24 cellular contexts compared by ENCODE assay signal in the genomic region with DNA sequence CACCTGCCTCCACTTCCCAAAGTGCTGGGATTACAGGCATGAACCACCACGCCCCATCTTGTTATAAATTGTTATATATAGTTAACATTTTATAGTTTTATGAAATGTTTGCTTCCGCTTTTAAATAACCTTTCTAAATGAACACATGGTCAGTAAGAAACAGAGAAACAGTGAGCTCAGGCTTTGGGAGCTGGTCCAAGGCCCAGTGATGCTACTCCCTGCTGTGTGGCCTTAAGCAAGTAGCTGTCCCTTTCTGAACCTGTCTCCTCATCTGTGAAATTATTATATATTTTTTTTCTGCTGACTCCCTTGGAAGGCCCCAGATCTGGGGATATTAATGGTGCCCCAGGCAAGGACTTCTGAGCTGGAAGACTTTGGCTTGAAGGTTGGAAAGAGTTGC.
"Had no signal": no experiment of that assay in that cellular context is flagged by ENCODE, and none has a peak within 500 bp of the region (broad histone marks: within the 10 kb centered on the region; RNA-seq: fewer than 3 reads in every experiment).

No MANE protein-coding gene starts in this region.

- H3K9me3 ChIP-seq: colonic mucosa, ovary, right atrium auricular region, sigmoid colon had no signal

- H3K4me2 ChIP-seq: hepatocyte had no signal

- DNase-seq: colonic mucosa; dermis blood vessel endothelial cell; effector CD4-positive, alpha-beta T cell; endodermal cell; foreskin melanocyte; head of caudate nucleus; kidney; left cardiac atrium; left ventricle myocardium superior; mesenchymal stem cell; midbrain; naive thymus-derived CD4-positive, alpha-beta T cell; nephron progenitor cell; ovary; sigmoid colon; stimulated activated CD4-positive, alpha-beta T cell treated with anti-CD3 and anti-CD28 coated beads, Interleukin-2, amount 100 ng/mL, for 24 hours; stimulated activated CD4-positive, alpha-beta T cell treated with anti-CD3 and anti-CD28 coated beads, Interleukin-4, amount 100 ng/mL, for 4 hours; stimulated activated naive B cell treated with anti-CD40 and anti-IgM and Interleukin-4, amounts not matched to agents 10 μg/mL and 1 μg/mL and 100 μg/mL, for 72 hours; stimulated activated naive CD8-positive, alpha-beta T cell treated with anti-CD3 and anti-CD28 coated beads, Interleukin-15, amount 100 ng/mL, for 72 hours; trophoblast cell had no signal

- H3K27me3 ChIP-seq: colonic mucosa, hepatocyte, ovary, right atrium auricular region, sigmoid colon had no signal

- H3K36me3 ChIP-seq: colonic mucosa, ovary, right atrium auricular region, sigmoid colon had no signal

- ATAC-seq: left cardiac atrium; left ventricle myocardium superior; naive thymus-derived CD4-positive, alpha-beta T cell had no signal

- H3K4me3 ChIP-seq: colonic mucosa, hepatocyte, lung, ovary, right atrium auricular region, sigmoid colon, skin epidermis had no signal

- H3K4me1 ChIP-seq: colonic mucosa had no signal

- H3K27ac ChIP-seq: colonic mucosa, hepatocyte, ovary, right atrium auricular region, skin epidermis had no signal
